Comparison of ENCODE assay signal across 1 cellular context in the genomic region with DNA sequence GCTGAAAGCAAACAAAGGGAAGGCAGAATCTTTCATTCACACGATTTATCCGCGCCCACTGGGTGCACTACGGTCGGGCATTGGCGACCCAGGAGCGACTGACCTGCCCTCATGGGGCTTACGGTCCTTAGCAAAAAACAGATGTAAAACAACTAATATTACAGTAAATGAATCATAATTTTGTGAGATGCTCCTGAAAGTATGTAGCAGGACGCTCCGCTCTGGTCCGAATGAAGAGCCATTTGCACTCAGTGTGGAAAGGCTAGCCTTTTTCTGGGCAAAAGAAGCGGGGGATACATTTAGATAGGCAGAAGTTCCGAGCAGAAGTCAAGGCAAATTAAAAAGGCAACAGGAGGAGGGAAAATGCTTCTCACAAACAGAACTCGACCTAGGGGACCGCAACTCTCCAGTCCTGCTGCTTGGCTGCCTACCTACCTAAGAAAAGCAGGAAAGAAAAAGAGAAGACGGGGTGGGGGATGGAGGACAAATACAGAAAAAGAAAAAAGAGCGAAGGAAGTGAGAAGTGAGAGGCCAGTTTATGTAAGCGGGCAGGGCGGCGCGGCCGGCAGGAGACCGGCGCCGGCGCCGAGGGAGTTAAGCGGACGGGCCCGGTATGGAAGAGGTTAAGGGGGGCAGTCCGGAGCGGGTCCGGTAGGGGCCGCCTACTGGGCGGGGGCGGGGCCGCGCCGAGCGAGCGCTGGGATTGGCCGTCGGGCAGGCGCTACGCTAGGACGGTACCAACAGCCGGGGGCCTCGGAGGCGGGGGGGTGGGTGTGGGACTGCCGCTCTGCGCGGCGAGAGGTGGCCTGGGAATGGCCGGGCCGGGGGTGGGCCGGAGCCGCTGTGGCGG.
A peak's percentile ranks its signal among the peaks of the same experiment; 100 is the strongest.
TF ChIP-seq lines count a peak whose summit lies in the region.

A gene with protein sequence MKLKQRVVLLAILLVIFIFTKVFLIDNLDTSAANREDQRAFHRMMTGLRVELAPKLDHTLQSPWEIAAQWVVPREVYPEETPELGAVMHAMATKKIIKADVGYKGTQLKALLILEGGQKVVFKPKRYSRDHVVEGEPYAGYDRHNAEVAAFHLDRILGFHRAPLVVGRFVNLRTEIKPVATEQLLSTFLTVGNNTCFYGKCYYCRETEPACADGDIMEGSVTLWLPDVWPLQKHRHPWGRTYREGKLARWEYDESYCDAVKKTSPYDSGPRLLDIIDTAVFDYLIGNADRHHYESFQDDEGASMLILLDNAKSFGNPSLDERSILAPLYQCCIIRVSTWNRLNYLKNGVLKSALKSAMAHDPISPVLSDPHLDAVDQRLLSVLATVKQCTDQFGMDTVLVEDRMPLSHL (plus strand): TSS at position 770 of the 850 bp plus-strand sequence. CDS start 17,954 bp downstream, outside the sequence.

TF ChIP-seq in HepG2, 621 proteins besides CTCF, POLR2A, EP300 and RAD21 (continued from another document and continues in another):
- TF ChIP-seq ZHX1 (CRISPR knock-in tag; IDR thresholded peaks at IDR 0.05; ENCODE audit: low read depth): no peak
- TF ChIP-seq NFE2 (CRISPR knock-in tag; IDR thresholded peaks at IDR 0.05): no peak
- no peak for TF ChIP-seq GATAD1 (CRISPR knock-in tag; IDR thresholded peaks at IDR 0.05)
- TF ChIP-seq ZNF598 (CRISPR knock-in tag; IDR thresholded peaks at IDR 0.05; ENCODE audit: borderline replicate concordance): no peak
- peak; percentile 56 for TF ChIP-seq RBM39 (IDR thresholded peaks at IDR 0.05; ENCODE audit: low read depth, low read length, poor library complexity, severe bottlenecking)
- no peak for TF ChIP-seq ZC3H4 (CRISPR knock-in tag; IDR thresholded peaks at IDR 0.05; ENCODE audit: borderline replicate concordance)
- no peak for TF ChIP-seq FOXK2 (IDR thresholded peaks at IDR 0.05)
- no peak for TF ChIP-seq THYN1 (CRISPR knock-in tag; IDR thresholded peaks at IDR 0.05; ENCODE audit: borderline replicate concordance, low read depth)
- no peak; the same call in 1 of the 2 replicates for TF ChIP-seq TGIF2 (CRISPR knock-in tag; IDR thresholded peaks at IDR 0.05)
- no peak for TF ChIP-seq ZNF747 (CRISPR knock-in tag; IDR thresholded peaks at IDR 0.05; ENCODE audit: borderline replicate concordance)
- TF ChIP-seq SSRP1 (CRISPR knock-in tag; IDR thresholded peaks at IDR 0.05): no peak
- no peak for TF ChIP-seq FOXO1 (CRISPR knock-in tag; IDR thresholded peaks at IDR 0.05)
- no peak for TF ChIP-seq ZNF646 (CRISPR knock-in tag; IDR thresholded peaks at IDR 0.05)
- TF ChIP-seq SOX6 (IDR thresholded peaks at IDR 0.05): no peak
- no peak for TF ChIP-seq SOX6 (CRISPR knock-in tag; IDR thresholded peaks at IDR 0.05)
- no peak for TF ChIP-seq HOXA5 (CRISPR knock-in tag; IDR thresholded peaks at IDR 0.05)
- no peak for TF ChIP-seq HNRNPL (IDR thresholded peaks at IDR 0.05; ENCODE audit: low read depth, low read length)
- TF ChIP-seq PRPF4 (IDR thresholded peaks at IDR 0.05; ENCODE audit: low read depth, low read length, poor library complexity, severe bottlenecking): peak; percentile 69
- TF ChIP-seq SP4 (CRISPR knock-in tag; IDR thresholded peaks at IDR 0.05): peak; percentile 81
- no peak for TF ChIP-seq HNF4A (CRISPR knock-in tag; IDR thresholded peaks at IDR 0.05)
- TF ChIP-seq PRDM15 (CRISPR knock-in tag; IDR thresholded peaks at IDR 0.05): no peak
- TF ChIP-seq ZNF234 (CRISPR knock-in tag; conservative IDR thresholded peaks at IDR 0.05): no peak
- TF ChIP-seq CBX5 (CRISPR knock-in tag; IDR thresholded peaks at IDR 0.05; ENCODE audit: borderline replicate concordance): no peak
- peak; percentile 64; the same call in 1 of the 2 replicates for TF ChIP-seq ZNF557 (CRISPR knock-in tag; IDR thresholded peaks at IDR 0.05)
- TF ChIP-seq PATZ1 (CRISPR knock-in tag; IDR thresholded peaks at IDR 0.05): no peak
- no peak for TF ChIP-seq ZNF296 (CRISPR knock-in tag; conservative IDR thresholded peaks at IDR 0.05)
- no peak for TF ChIP-seq ZNF737 (CRISPR knock-in tag; IDR thresholded peaks at IDR 0.05; ENCODE audit: borderline replicate concordance)
- no peak for TF ChIP-seq ZNF703 (CRISPR knock-in tag; IDR thresholded peaks at IDR 0.05; ENCODE audit: borderline replicate concordance)
- no peak for TF ChIP-seq GLI4 (CRISPR knock-in tag; IDR thresholded peaks at IDR 0.05; ENCODE audit: borderline replicate concordance)
- no peak for TF ChIP-seq ZNF430 (CRISPR knock-in tag; IDR thresholded peaks at IDR 0.05)
- TF ChIP-seq SATB2 (CRISPR knock-in tag; IDR thresholded peaks at IDR 0.05): no peak
- TF ChIP-seq NFE2L2 (IDR thresholded peaks at IDR 0.05; ENCODE audit: low read length): no peak
- TF ChIP-seq MXI1 (IDR thresholded peaks at IDR 0.05; ENCODE audit: borderline replicate concordance, low read depth, low read length): peak; percentile 1; the same call in 1 of the 3 replicates
- TF ChIP-seq ZNF7 (CRISPR knock-in tag; IDR thresholded peaks at IDR 0.05): no peak
- no peak for TF ChIP-seq MEF2D (CRISPR knock-in tag; IDR thresholded peaks at IDR 0.05)
- TF ChIP-seq RFX3 (CRISPR knock-in tag; IDR thresholded peaks at IDR 0.05): no peak
- no peak for TF ChIP-seq HMG20B (CRISPR knock-in tag; conservative IDR thresholded peaks at IDR 0.05)
- TF ChIP-seq CERS6 (CRISPR knock-in tag; IDR thresholded peaks at IDR 0.05): no peak
- no peak for TF ChIP-seq PHF20 (CRISPR knock-in tag; IDR thresholded peaks at IDR 0.05)
- TF ChIP-seq ARNT2 (CRISPR knock-in tag; IDR thresholded peaks at IDR 0.05; ENCODE audit: low read depth): no peak
